11 cellular contexts compared by ENCODE assay signal in genomic region chr6:113732384-113732966, GRCh38.
DNase-seq lines count a peak whose midpoint lies in the region; ATAC-seq and TF ChIP-seq lines count a peak whose summit lies in the region.
"Had no signal": no experiment of that assay in that cellular context is flagged by ENCODE, and none has a peak within 500 bp of the region (broad histone marks: within the 10 kb centered on the region; RNA-seq: fewer than 3 reads in every experiment).

No MANE protein-coding gene starts in this region.

- no peaks in the 10 kb centered on the region for H3K27me3 ChIP-seq in lower lobe of right lung (ENCODE audit: low read depth)
- H3K27me3 ChIP-seq in upper lobe of right lung = no peaks in the 10 kb centered on the region
- H3K27me3 ChIP-seq: adrenal gland, suprapubic skin had no signal

- H3K9me3 ChIP-seq in lower lobe of right lung (no peaks in the 10 kb centered on the region), upper lobe of right lung (no peaks in the 10 kb centered on the region)
- H3K9me3 ChIP-seq: adrenal gland, suprapubic skin had no signal

- H3K4me1 ChIP-seq in lower lobe of right lung = no peaks in the 10 kb centered on the region
- no peaks in the 10 kb centered on the region for H3K4me1 ChIP-seq in upper lobe of right lung

- H3K27ac ChIP-seq in lower lobe of right lung = no peak overlapping the region
- H3K27ac ChIP-seq in upper lobe of right lung = no peak overlapping the region
- H3K27ac ChIP-seq: adrenal gland, HL-60, suprapubic skin had no signal

- TF ChIP-seq CTCF in lower lobe of right lung (IDR thresholded peaks at IDR 0.05) = no peak
- TF ChIP-seq CTCF in upper lobe of right lung (IDR thresholded peaks at IDR 0.05) = no peak

- DNase-seq in NCI-H510A treated with DMSO at 0.1 percent for 48 hours (lab: John Stamatoyannopoulos, UW) = peak; percentile 5
- DNase-seq in NCI-H510A (lab: John Stamatoyannopoulos, UW) = no peak
- peak; percentile 53 for DNase-seq in dermis blood vessel endothelial cell
- DNase-seq in lower lobe of right lung = no peak
- DNase-seq in upper lobe of right lung = no peak
- DNase-seq in glomerular visceral epithelial cell (ENCODE audit: extremely low spot score) = no peak

- intact Hi-C loops in lower lobe of right lung (cut with DNase I) (no loop called here), upper lobe of right lung (cut with DNase I) (no loop called here)

- peak; percentile 32 to 49 for ATAC-seq in lower lobe of right lung
- peak; percentile 45 for ATAC-seq in upper lobe of right lung
- ATAC-seq in GM18519 (IDR thresholded peaks at IDR 0.05; ENCODE audit: low FRiP score, unreplicated experiment) = no peak
- ATAC-seq in GM21576 (IDR thresholded peaks at IDR 0.05; ENCODE audit: unreplicated experiment) = no peak

- H3K4me3 ChIP-seq in lower lobe of right lung (no peak overlapping the region), upper lobe of right lung (no peak overlapping the region)
- H3K4me3 ChIP-seq: adrenal gland, suprapubic skin had no signal

- H3K36me3 ChIP-seq in lower lobe of right lung (no peaks in the 10 kb centered on the region), upper lobe of right lung (no peaks in the 10 kb centered on the region)
- H3K36me3 ChIP-seq: adrenal gland, suprapubic skin had no signal

Comparison
In these comparisons a context has a peak if more than half of its experiments do, and no peak if none do; other contexts are left out.
1. DNase-seq: peak in NCI-H510A treated with DMSO at 0.1 percent for 48 hours (single experiment) and dermis blood vessel endothelial cell (single experiment); none in NCI-H510A (single experiment), lower lobe of right lung (single experiment), upper lobe of right lung (single experiment) and glomerular visceral epithelial cell (single experiment).
2. ATAC-seq: peak in lower lobe of right lung (2 of 2) and upper lobe of right lung (single experiment); none in GM18519 (single experiment) and GM21576 (single experiment).